18 cellular contexts compared by ENCODE assay signal in the genomic region with DNA sequence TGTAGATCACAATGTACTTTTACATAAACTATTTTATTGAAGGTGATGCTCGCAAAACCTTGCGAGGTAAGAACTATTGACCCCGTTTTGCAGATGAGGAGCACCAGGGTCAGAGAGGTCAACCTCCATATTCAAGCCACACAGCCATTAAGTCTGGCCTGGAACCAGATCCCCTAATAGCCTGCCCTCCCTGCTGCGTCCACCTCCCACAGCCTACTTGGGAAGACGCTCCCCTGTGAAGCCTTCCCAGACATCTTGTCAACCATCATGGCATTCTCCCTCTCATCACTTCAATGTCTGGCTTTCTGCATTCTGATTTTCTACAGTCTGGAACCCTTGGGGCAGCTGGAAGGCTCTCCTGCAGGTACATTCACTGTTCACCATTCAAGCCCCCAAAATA.
DNase-seq lines count a peak whose midpoint lies in the region; ATAC-seq and TF ChIP-seq lines count a peak whose summit lies in the region.
"Had no signal": no experiment of that assay in that cellular context is flagged by ENCODE, and none has a peak within 500 bp of the region (broad histone marks: within the 10 kb centered on the region; RNA-seq: fewer than 3 reads in every experiment).

No MANE protein-coding gene starts in this region.

- TF ChIP-seq POLR2A in gastrocnemius medialis (IDR thresholded peaks at IDR 0.05) = no peak

- DNase-seq in ACHN (peak; percentile 10), PC-9 (no peak), glomerular visceral epithelial cell (ENCODE audit: extremely low spot score) (peak; percentile 1), gastrocnemius medialis (no peak), SJCRH30 (no peak), T1000 (lab: John Stamatoyannopoulos, UW) (no peak)
- DNase-seq: activated B cell treated with CpG ODN at 0.5 μM for 24 hours; CD4-positive, CD25-positive, alpha-beta regulatory T cell; NCI-H1092; NCI-H2227 treated with DMSO at 0.1 percent for 48 hours; NCI-H774; stimulated activated CD4-positive, alpha-beta T cell treated with anti-CD3 and anti-CD28 coated beads, Interleukin-4, amount 100 ng/mL, for 4 hours; stimulated activated naive CD4-positive, alpha-beta T cell had no signal

- no peaks in the 10 kb centered on the region for H3K36me3 ChIP-seq in PC-9 (ENCODE audit: low read depth)
- no peaks in the 10 kb centered on the region for H3K36me3 ChIP-seq in gastrocnemius medialis
- no peaks in the 10 kb centered on the region for H3K36me3 ChIP-seq in SJCRH30
- H3K36me3 ChIP-seq: prostate gland had no signal

- H3K4me1 ChIP-seq in PC-9 (replicated peaks; ENCODE audit: insufficient read depth) = peaks cover 51% of the 10 kb centered on the region
- peaks cover 15 to 23% of the 10 kb centered on the region in 2 donors for H3K4me1 ChIP-seq in gastrocnemius medialis
- H3K4me1 ChIP-seq in SJCRH30 = peaks cover 22% of the 10 kb centered on the region
- H3K4me1 ChIP-seq: testis had no signal

- intact Hi-C loops in PC-9 (cut with micrococcal nuclease; ENCODE audit: unreplicated experiment) (loop anchor here (1.0 to 10.0 kb wide), 5 partner anchors 14 to 1048 kb away; no protein-coding TSS in a partner anchor), gastrocnemius medialis (cut with DNase I; ENCODE audit: low total_unique reads) (loop anchor here (1.0 kb wide), 3 partner anchors 15 to 62 kb away; no protein-coding TSS in a partner anchor)

- H3K27ac ChIP-seq in PC-9 = no peak overlapping the region
- peak overlapping the region; percentile 75 to 89 (median 82) for H3K27ac ChIP-seq in gastrocnemius medialis
- H3K27ac ChIP-seq in SJCRH30 = no peak overlapping the region
- H3K27ac ChIP-seq: prostate gland, testis had no signal

- no peaks in the 10 kb centered on the region for H3K27me3 ChIP-seq in PC-9 (ENCODE audit: insufficient read depth, low read depth)
- no peaks in the 10 kb centered on the region for H3K27me3 ChIP-seq in gastrocnemius medialis
- H3K27me3 ChIP-seq in SJCRH30 = 0 out of 2 replicates have a peak, but pooled peaks cover 3% of the 10 kb centered on the region
- H3K27me3 ChIP-seq: testis had no signal

- TF ChIP-seq CTCF in PC-9 (conservative IDR thresholded peaks at IDR 0.05) (no peak), gastrocnemius medialis (IDR thresholded peaks at IDR 0.05 in 4 of 5, conservative IDR thresholded peaks at IDR 0.05 in 1 of 5) (no peak)

- CTCF ChIA-PET in PC-9 (lab: Charles Lee) = no interaction called here

- no peaks in the 10 kb centered on the region for H3K9me2 ChIP-seq in PC-9 (ENCODE audit: insufficient read depth)

- no peak overlapping the region for H3K4me3 ChIP-seq in PC-9
- no peak overlapping the region for H3K4me3 ChIP-seq in gastrocnemius medialis
- no peak overlapping the region for H3K4me3 ChIP-seq in SJCRH30
- H3K4me3 ChIP-seq: prostate gland, testis had no signal

- ATAC-seq in gastrocnemius medialis = peak; percentile 2 to 12
- ATAC-seq in HG02759 (IDR thresholded peaks at IDR 0.05; ENCODE audit: unreplicated experiment) = no peak
- ATAC-seq: activated naive CD4-positive, alpha-beta T cell treated with anti-CD3 and anti-CD28 coated beads, Interleukin-2, amount 50 U/mL, for 72 hours; activated T-helper 17 cell treated with anti-CD3 and anti-CD28 coated beads, Interleukin-2, amount 50 U/mL, for 72 hours had no signal

- peaks cover 17% of the 10 kb centered on the region; the same call in 1 of the 2 replicates for H3F3A ChIP-seq in PC-9 (ENCODE audit: insufficient read depth, low read depth)

- H2AFZ ChIP-seq in PC-9 = no peak overlapping the region

- in situ Hi-C loops in ACHN (cut with HindIII; ENCODE audit: low pct_ligation_motif_present, low pct_unique_long_range_greater_than_20kb, low sequenced_read_pairs) = no loop called here
- in situ Hi-C loops in gastrocnemius medialis (cut with MboI; ENCODE audit: low sequenced_read_pairs in 4 of 4) = no loop called here

- H3K9me3 ChIP-seq in PC-9 (ENCODE audit: insufficient read depth, low read depth) (no peaks in the 10 kb centered on the region; the same call in 1 of the 2 replicates), gastrocnemius medialis (no peaks in the 10 kb centered on the region), SJCRH30 (replicated peaks) (peaks cover 2% of the 10 kb centered on the region; the same call in 1 of the 2 replicates)
- H3K9me3 ChIP-seq: prostate gland, testis had no signal

- H3K4me2 ChIP-seq in PC-9 = peak overlapping the region; percentile 11; the same call in 1 of the 2 replicates

- no peaks in the 10 kb centered on the region for H3K79me2 ChIP-seq in PC-9 (ENCODE audit: low read depth)

- no peaks in the 10 kb centered on the region for H4K20me1 ChIP-seq in PC-9 (ENCODE audit: insufficient read depth)

- POLR2A ChIA-PET in PC-9 (lab: Charles Lee; ENCODE audit: unreplicated experiment) = interaction anchor here (0.5 to 0.6 kb wide), 2 partner anchors 89 to 526 kb away, joined by 3 to 5 read pairs; no protein-coding TSS in a partner anchor

- BruUV-seq in PC-9 (replicated peaks; lab: Mats Ljungman, UMichigan) = no TSS peak

Comparison
In these comparisons a context has a peak if more than half of its experiments do, and no peak if none do; other contexts are left out.
1. DNase-seq: peak in ACHN (single experiment) and glomerular visceral epithelial cell (single experiment); none in PC-9 (0 of 2), gastrocnemius medialis (0 of 2), SJCRH30 (0 of 2) and T1000 (single experiment).
2. H3K27ac ChIP-seq: peak in gastrocnemius medialis (4 of 4); none in PC-9 (single experiment) and SJCRH30 (single experiment).